ENCODE assay signal across 8 cellular contexts in the genomic region with DNA sequence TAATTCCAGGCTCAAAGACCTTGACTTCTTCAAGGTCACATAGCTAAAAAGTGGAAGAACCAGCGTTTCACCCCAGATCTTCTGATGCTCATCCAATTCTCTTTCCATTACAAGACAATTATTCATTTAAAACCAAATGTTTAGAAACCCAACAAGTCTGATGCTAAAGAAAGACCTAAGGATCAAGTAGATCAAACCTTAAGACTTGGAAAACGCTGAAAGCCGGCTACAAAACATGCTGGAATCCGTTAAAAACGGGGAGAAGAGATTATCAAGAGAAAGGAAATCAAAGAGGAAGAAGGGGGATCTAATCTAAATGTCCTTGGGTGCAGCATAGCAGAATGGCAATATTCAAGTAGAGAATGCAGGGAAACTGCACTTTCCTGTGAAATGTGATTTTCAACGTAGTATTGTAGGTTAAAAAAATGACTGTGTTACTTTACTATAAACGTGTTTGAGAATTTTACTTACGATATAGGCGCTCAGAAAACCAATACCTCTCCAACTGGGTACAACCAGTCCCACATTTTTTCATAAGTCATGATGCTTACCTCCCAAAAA. TPM values are rescaled to one million over a fixed set of nuclear protein-coding genes. Genes with fewer than 3 reads are reported as not detected.
DNase-seq lines count a peak whose midpoint lies in the region; ATAC-seq and TF ChIP-seq lines count a peak whose summit lies in the region.

No MANE protein-coding gene starts in this region.

- 88 to 92% methylated on average over 9 of the region's 9 CpGs for WGBS in GM23248 (ENCODE audit: low coverage in 1 of 2, low lambda C conversion rate in 2 of 2, missing lambda C conversion rate in 2 of 2), 2 experiments
- 49 to 58% methylated on average over 9 of the region's 9 CpGs for WGBS in gastroesophageal sphincter (ENCODE audit: low coverage in 1 of 2), 2 donors

- no peak overlapping the region for H3K27ac ChIP-seq in GM23248
- peak overlapping the region; percentile 91 for H3K27ac ChIP-seq in VCaP
- peak overlapping the region in 2 of 4 donors; percentile 88 to 98 for H3K27ac ChIP-seq in gastroesophageal sphincter

- H3K36me3 ChIP-seq in GM23248 (ENCODE audit: low read depth) (no peaks in the 10 kb centered on the region), gastroesophageal sphincter (peaks cover 0 to 15% of the 10 kb centered on the region in 2 donors), skeletal muscle satellite cell (ENCODE audit: insufficient read depth, low read length) (no peaks in the 10 kb centered on the region)

- H3K9me3 ChIP-seq in GM23248 (ENCODE audit: low read depth) (no peaks in the 10 kb centered on the region), gastroesophageal sphincter (no peaks in the 10 kb centered on the region), skeletal muscle satellite cell (replicated peaks; ENCODE audit: low read length) (no peaks in the 10 kb centered on the region)

- H3K4me1 ChIP-seq in GM23248 (ENCODE audit: insufficient read depth) (no peaks in the 10 kb centered on the region; the same call in 1 of the 2 replicates), gastroesophageal sphincter (peaks cover 0 to 30% (median 15%) of the 10 kb centered on the region in 3 donors), skeletal muscle satellite cell (ENCODE audit: control insufficient read depth, insufficient read depth, low read length) (peaks cover 13% of the 10 kb centered on the region)

- H3F3A ChIP-seq in GM23248 (ENCODE audit: insufficient read depth): no peaks in the 10 kb centered on the region

- no peaks in the 10 kb centered on the region for H3K9me2 ChIP-seq in GM23248 (ENCODE audit: insufficient read depth)

- peaks cover 12% of the 10 kb centered on the region; the same call in 1 of the 2 replicates for H3K79me2 ChIP-seq in GM23248 (ENCODE audit: insufficient read depth)

- POLR2A ChIA-PET in GM10248 (lab: Yijun Ruan, JAX): no interaction called here

- TF ChIP-seq CTCF in VCaP (conservative IDR thresholded peaks at IDR 0.05): no peak
- no peak for TF ChIP-seq CTCF in gastroesophageal sphincter (IDR thresholded peaks at IDR 0.05)
- no peak for TF ChIP-seq CTCF in GM10248 (IDR thresholded peaks at IDR 0.05; ENCODE audit: control extremely low read depth, extremely low read depth, low read depth, missing control alignments)

- ATAC-seq in gastroesophageal sphincter: no peak
- ATAC-seq in GM21360 (IDR thresholded peaks at IDR 0.05; ENCODE audit: unreplicated experiment): no peak
- no peak for ATAC-seq in HG03139 (IDR thresholded peaks at IDR 0.05; ENCODE audit: unreplicated experiment)

- CTCF ChIA-PET in GM10248 (lab: Yijun Ruan, JAX): interaction anchor here (1.5 kb wide), 1 partner anchor 37 kb away, joined by 3 read pairs; no protein-coding TSS in a partner anchor

- H2AFZ ChIP-seq in GM23248: peak overlapping the region; percentile 90

- H3K27me3 ChIP-seq in GM23248 (replicated peaks; ENCODE audit: insufficient read depth): no peaks in the 10 kb centered on the region
- H3K27me3 ChIP-seq in gastroesophageal sphincter: no peaks in the 10 kb centered on the region
- H3K27me3 ChIP-seq in skeletal muscle satellite cell (ENCODE audit: control insufficient read depth, insufficient read depth, low read length): peaks cover 14% of the 10 kb centered on the region

- H3K4me3 ChIP-seq in GM23248 (peak overlapping the region; percentile 90), gastroesophageal sphincter (peak overlapping the region; percentile 53 to 92), skeletal muscle satellite cell (ENCODE audit: low read length) (peak overlapping the region; percentile 89)

- peak overlapping the region; percentile 66; the same call in 1 of the 2 replicates for H3K9ac ChIP-seq in GM23248
- H3K9ac ChIP-seq in skeletal muscle satellite cell (ENCODE audit: low read depth, low read length): no peak overlapping the region

- in situ Hi-C loops in GM23248 (cut with MboI): no loop called here

- DNase-seq in GM23248 (no peak), GM10248 (ENCODE audit: extremely low spot score) (no peak)
- DNase-seq in stimulated activated CD4-positive, alpha-beta T cell treated with anti-CD3 and anti-CD28 coated beads, Interleukin-15, amount 100 ng/mL, for 24 hours: no peak

- TF ChIP-seq POLR2A in gastroesophageal sphincter (IDR thresholded peaks at IDR 0.05): no peak

- H4K20me1 ChIP-seq in GM23248 (ENCODE audit: insufficient read depth): no peaks in the 10 kb centered on the region

- no peak for TF ChIP-seq EP300 in gastroesophageal sphincter (IDR thresholded peaks at IDR 0.05)

- H3K4me2 ChIP-seq in GM23248 (ENCODE audit: unreplicated experiment) (peak overlapping the region; percentile 69), skeletal muscle satellite cell (ENCODE audit: low read length) (peak overlapping the region; percentile 83)

RNA-seq across cellular contexts. Expression of gene PPP1R13B, which starts 1.3 kb away (rescaled TPM):
- total RNA-seq in GM23248 (2014; rRNA removed; shearing (Covaris generic)): 4.6 and 10.6 TPM in 2 replicates
- 2.0 and 2.4 TPM in 2 replicates for polyA plus RNA-seq in GM23248 (2016; fragmentation: Nextera tagmentation; extraction: Ambion mirVana)
- total RNA-seq in gastroesophageal sphincter: 10 to 100 TPM; 13.9 to 24.8 (median 17.5) TPM
- 2.0 and 3.8 TPM in 2 replicates for total RNA-seq in skeletal muscle satellite cell (2012; rRNA removed)
